Comparison of ENCODE assay signal across 21 cellular contexts in the genomic region with DNA sequence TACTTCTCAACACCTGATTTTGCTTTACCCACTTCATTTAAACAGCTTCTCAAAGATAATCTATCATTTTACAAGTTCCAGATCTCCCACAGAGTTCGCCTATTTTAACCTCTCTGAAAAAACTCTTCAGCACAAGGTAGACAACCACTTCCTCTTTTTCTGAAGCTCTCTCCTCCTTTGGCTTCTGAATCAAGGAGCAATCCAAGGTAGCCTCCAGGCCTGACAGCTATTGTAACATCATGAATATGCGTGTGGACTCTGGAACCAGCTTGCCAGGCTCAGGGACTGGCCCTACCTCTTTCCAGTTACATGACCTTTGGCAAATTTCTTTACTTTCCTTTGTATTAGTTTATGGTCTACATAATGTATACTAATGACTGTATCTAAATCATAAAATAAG.
DNase-seq lines count a peak whose midpoint lies in the region; ATAC-seq and TF ChIP-seq lines count a peak whose summit lies in the region.
"Had no signal": no experiment of that assay in that cellular context is flagged by ENCODE, and none has a peak within 500 bp of the region (broad histone marks: within the 10 kb centered on the region; RNA-seq: fewer than 3 reads in every experiment).

No MANE protein-coding gene starts in this region.

- no TSS peak for BruUV-seq in PC-3 (replicated peaks; lab: Mats Ljungman, UMichigan)

- intact Hi-C loops in PC-3 (cut with micrococcal nuclease), result no loop called here
- intact Hi-C loops in activated CD4-positive, alpha-beta T cell treated with anti-CD3 and anti-CD28 coated beads, Interleukin-2, amount 10 ng/mL, durations not matched to agents 24 days and 14 days (cut with micrococcal nuclease), result no loop called here

- H3K4me3 Mint-ChIP-seq in endothelial cell (ENCODE audit: unreplicated experiment), result no peak overlapping the region
- H3K4me3 Mint-ChIP-seq in activated CD4-positive, alpha-beta T cell treated with anti-CD3 and anti-CD28 coated beads, Interleukin-2, amount 10 ng/mL, durations not matched to agents 24 days and 14 days, result no peak overlapping the region
- H3K4me3 Mint-ChIP-seq: activated T-helper 1 cell treated with anti-CD3 and anti-CD28 coated beads, Interleukin-12 subunit alpha, Interleukin-12 subunit beta, Interleukin-2, Interleukin-4 antibody, amounts not matched to agents 30 ng/mL and 10 ng/mL and 1 ng/mL, durations not matched to agents 14 hours and 24 hours and 36 hours; stimulated activated memory B cell treated with anti-CD40 and anti-IgM and Interleukin-4, amounts not matched to agents 10 μg/mL and 1 μg/mL and 100 μg/mL, for 72 hours; T-helper 17 cell had no signal

- H3K27me3 Mint-ChIP-seq in endothelial cell (ENCODE audit: unreplicated experiment), result no peaks in the 10 kb centered on the region
- H3K27me3 Mint-ChIP-seq in activated CD4-positive, alpha-beta T cell treated with anti-CD3 and anti-CD28 coated beads, Interleukin-2, amount 10 ng/mL, durations not matched to agents 24 days and 14 days, result no peaks in the 10 kb centered on the region
- H3K27me3 Mint-ChIP-seq: stimulated activated memory B cell treated with anti-CD40 and anti-IgM and Interleukin-4, amounts not matched to agents 10 μg/mL and 1 μg/mL and 100 μg/mL, for 72 hours; T-helper 17 cell had no signal

- 0 out of 2 replicates have a peak overlapping the region, but pooled peaks have one; percentile 8 for H3K4me2 ChIP-seq in PC-3 (ENCODE audit: low read length)

- no peaks in the 10 kb centered on the region for H3F3A ChIP-seq in PC-3 (ENCODE audit: low read length, unreplicated experiment)

- H3K9me3 Mint-ChIP-seq in endothelial cell (ENCODE audit: unreplicated experiment), result no peaks in the 10 kb centered on the region
- no peaks in the 10 kb centered on the region for H3K9me3 Mint-ChIP-seq in activated CD4-positive, alpha-beta T cell treated with anti-CD3 and anti-CD28 coated beads, Interleukin-2, amount 10 ng/mL, durations not matched to agents 24 days and 14 days
- H3K9me3 Mint-ChIP-seq: activated T-helper 1 cell treated with anti-CD3 and anti-CD28 coated beads, Interleukin-12 subunit alpha, Interleukin-12 subunit beta, Interleukin-2, Interleukin-4 antibody, amounts not matched to agents 30 ng/mL and 10 ng/mL and 1 ng/mL, durations not matched to agents 14 hours and 24 hours and 36 hours had no signal

- POLR2A ChIA-PET in PC-3 (lab: Charles Lee; ENCODE audit: unreplicated experiment), result no interaction called here

- H4K20me1 ChIP-seq in PC-3 (ENCODE audit: low read length), result no peaks in the 10 kb centered on the region

- no peak overlapping the region for H3K4me3 ChIP-seq in H7 (ENCODE audit: insufficient read depth, low read depth, low read length)
- H3K4me3 ChIP-seq in PC-3 (ENCODE audit: low read length), result no peak overlapping the region
- H3K4me3 ChIP-seq: breast epithelium, tibial artery had no signal

- H3K27ac Mint-ChIP-seq in endothelial cell (ENCODE audit: unreplicated experiment), result no peak overlapping the region
- H3K27ac Mint-ChIP-seq in activated CD4-positive, alpha-beta T cell treated with anti-CD3 and anti-CD28 coated beads, Interleukin-2, amount 10 ng/mL, durations not matched to agents 24 days and 14 days, result no peak overlapping the region
- H3K27ac Mint-ChIP-seq: activated T-helper 1 cell treated with anti-CD3 and anti-CD28 coated beads, Interleukin-12 subunit alpha, Interleukin-12 subunit beta, Interleukin-2, Interleukin-4 antibody, amounts not matched to agents 30 ng/mL and 10 ng/mL and 1 ng/mL, durations not matched to agents 14 hours and 24 hours and 36 hours; stimulated activated memory B cell treated with anti-CD40 and anti-IgM and Interleukin-4, amounts not matched to agents 10 μg/mL and 1 μg/mL and 100 μg/mL, for 72 hours; T-helper 17 cell had no signal

- no peaks in the 10 kb centered on the region for H3K36me3 Mint-ChIP-seq in endothelial cell (ENCODE audit: low read depth, unreplicated experiment)
- H3K36me3 Mint-ChIP-seq in activated CD4-positive, alpha-beta T cell treated with anti-CD3 and anti-CD28 coated beads, Interleukin-2, amount 10 ng/mL, durations not matched to agents 24 days and 14 days (ENCODE audit: low read depth), result no peaks in the 10 kb centered on the region
- H3K36me3 Mint-ChIP-seq: stimulated activated memory B cell treated with anti-CD40 and anti-IgM and Interleukin-4, amounts not matched to agents 10 μg/mL and 1 μg/mL and 100 μg/mL, for 72 hours had no signal

- no peaks in the 10 kb centered on the region for H3K36me3 ChIP-seq in H7 (replicated peaks; ENCODE audit: control insufficient read depth, insufficient read depth, low read length)
- H3K36me3 ChIP-seq in PC-3 (ENCODE audit: low read depth, low read length), result no peaks in the 10 kb centered on the region
- H3K36me3 ChIP-seq: breast epithelium, tibial artery had no signal

- no peak overlapping the region for H3K9ac ChIP-seq in PC-3 (ENCODE audit: low read length)

- TF ChIP-seq CTCF in PC-3 (conservative IDR thresholded peaks at IDR 0.05; ENCODE audit: low read depth, low read length), result no peak
- no peak for TF ChIP-seq CTCF in endothelial cell (IDR thresholded peaks at IDR 0.05; ENCODE audit: unreplicated experiment)

- H3K27ac ChIP-seq in PC-3 (ENCODE audit: low read length), result no peak overlapping the region
- H3K27ac ChIP-seq: tibial artery had no signal

- no peaks in the 10 kb centered on the region for H3K9me3 ChIP-seq in PC-3 (ENCODE audit: low read length)
- H3K9me3 ChIP-seq: breast epithelium, tibial artery had no signal

- H3K4me1 Mint-ChIP-seq in endothelial cell (ENCODE audit: unreplicated experiment), result peaks cover 2% of the 10 kb centered on the region
- no peaks in the 10 kb centered on the region for H3K4me1 Mint-ChIP-seq in activated CD4-positive, alpha-beta T cell treated with anti-CD3 and anti-CD28 coated beads, Interleukin-2, amount 10 ng/mL, durations not matched to agents 24 days and 14 days
- H3K4me1 Mint-ChIP-seq: stimulated activated memory B cell treated with anti-CD40 and anti-IgM and Interleukin-4, amounts not matched to agents 10 μg/mL and 1 μg/mL and 100 μg/mL, for 72 hours; T-helper 17 cell had no signal

- H3K27me3 ChIP-seq in H7 (ENCODE audit: control insufficient read depth, insufficient read depth, low read length) (no peaks in the 10 kb centered on the region), PC-3 (ENCODE audit: low read length) (no peaks in the 10 kb centered on the region)
- H3K27me3 ChIP-seq: breast epithelium, tibial artery had no signal

- CTCF ChIA-PET in PC-3 (lab: Charles Lee), result no interaction called here

- H3K79me2 ChIP-seq in PC-3 (ENCODE audit: low read length), result no peaks in the 10 kb centered on the region

- H2AFZ ChIP-seq in PC-3 (ENCODE audit: low read length), result no peak overlapping the region

- H3K9me2 ChIP-seq in PC-3 (replicated peaks; ENCODE audit: low read length), result no peaks in the 10 kb centered on the region

- DNase-seq in H7, result peak; percentile 2
- peak; percentile 67 for DNase-seq in PC-3
- peak; percentile 64 for DNase-seq in left lobe of liver (ENCODE audit: low spot score)
- no peak for DNase-seq in endothelial cell (ENCODE audit: low spot score)
- DNase-seq in activated CD4-positive, alpha-beta T cell treated with anti-CD3 and anti-CD28 coated beads, Interleukin-2, amount 10 ng/mL, durations not matched to agents 24 days and 14 days, result no peak
- no peak for DNase-seq in Ammon's horn (ENCODE audit: low spot score)
- DNase-seq in globus pallidus (ENCODE audit: low spot score), result no peak
- DNase-seq: activated CD8-positive, alpha-beta memory T cell treated with anti-CD3 and anti-CD28 coated beads for 24 hours; DMS153; NCI-H187; NCI-H446; stimulated activated CD4-positive, alpha-beta T cell treated with anti-CD3 and anti-CD28 coated beads, Interleukin-15, amount 100 ng/mL, for 24 hours; T-helper 17 cell; tibial artery had no signal

- peak; percentile 63 for ATAC-seq in GM18498 (IDR thresholded peaks at IDR 0.05; ENCODE audit: unreplicated experiment)
- peak; percentile 30 for ATAC-seq in PC-3
- ATAC-seq in left lobe of liver, result peak; percentile 85
- ATAC-seq: activated CD4-positive, CD25-positive, alpha-beta regulatory T cell treated with anti-CD3 and anti-CD28 coated beads, Interleukin-2, amount 50 U/mL, for 24 hours; HCT116; Right ventricle myocardium inferior; stimulated activated memory B cell treated with anti-CD40 and anti-IgM and Interleukin-4, amounts not matched to agents 10 μg/mL and 1 μg/mL and 100 μg/mL, for 72 hours; T-helper 17 cell had no signal

- peaks cover 40% of the 10 kb centered on the region for H3K4me1 ChIP-seq in PC-3 (ENCODE audit: insufficient read depth, low read length)
- H3K4me1 ChIP-seq: breast epithelium, tibial artery had no signal

Comparison
In these comparisons a context has a peak if more than half of its experiments do, and no peak if none do; other contexts are left out.
1. ATAC-seq: peak in every context shown above with its lines; median percentile 85 in left lobe of liver; 63 in GM18498; 30 in PC-3.
2. DNase-seq: peak in H7 (single experiment), PC-3 (single experiment) and left lobe of liver (single experiment); none in endothelial cell (single experiment), activated CD4-positive, alpha-beta T cell treated with anti-CD3 and anti-CD28 coated beads, Interleukin-2, amount 10 ng/mL, durations not matched to agents 24 days and 14 days (single experiment), Ammon's horn (single experiment) and globus pallidus (single experiment).